21 cellular contexts compared by ENCODE assay signal in genomic region chr20:7123457-7123856, GRCh38.
"Had no signal": no experiment of that assay in that cellular context is flagged by ENCODE, and none has a peak within 500 bp of the region (broad histone marks: within the 10 kb centered on the region; RNA-seq: fewer than 3 reads in every experiment).

No MANE protein-coding gene starts in this region.

- H3K4me1 ChIP-seq: esophagus squamous epithelium, gastrocnemius medialis, vagina had no signal

- ATAC-seq: activated CD8-positive, alpha-beta T cell treated with anti-CD3 and anti-CD28 coated beads, Interleukin-2, amount 10 ng/mL, durations not matched to agents 7 days and 5 days; activated naive CD4-positive, alpha-beta T cell treated with anti-CD3 and anti-CD28 coated beads, Interleukin-2, amount 50 U/mL, for 72 hours; activated T-helper 17 cell treated with anti-CD3 and anti-CD28 coated beads, Interleukin-2, amount 50 U/mL, for 72 hours; gastrocnemius medialis; natural killer cell had no signal

- H3K4me1 Mint-ChIP-seq: activated T-helper 17 cell treated with anti-CD3 and anti-CD28 coated beads, Interleukin-2, amount 50 U/mL, for 72 hours; central memory CD8-positive, alpha-beta T cell; natural killer cell had no signal

- H3K9me3 Mint-ChIP-seq: natural killer cell, type B pancreatic cell had no signal

- H3K27me3 Mint-ChIP-seq: activated T-helper 17 cell treated with anti-CD3 and anti-CD28 coated beads, Interleukin-2, amount 50 U/mL, for 72 hours; central memory CD8-positive, alpha-beta T cell; type B pancreatic cell had no signal

- H3K36me3 Mint-ChIP-seq: activated naive CD4-positive, alpha-beta T cell treated with anti-CD3 and anti-CD28 coated beads, Interleukin-2, amount 50 U/mL, for 72 hours; natural killer cell; type B pancreatic cell had no signal

- H3K27ac ChIP-seq: brain microvascular endothelial cell, esophagus squamous epithelium, gastrocnemius medialis, thoracic aorta, vagina had no signal

- H3K4me3 ChIP-seq: esophagus squamous epithelium, gastrocnemius medialis, thoracic aorta, vagina had no signal

- DNase-seq: activated CD4-positive, alpha-beta T cell treated with anti-CD3 and anti-CD28 coated beads for 1 hour; activated CD4-positive, alpha-beta T cell treated with anti-CD3 and anti-CD28 coated beads, Interleukin-2, amount 50 U/mL, for 1 hour; activated CD8-positive, alpha-beta T cell treated with anti-CD3 and anti-CD28 coated beads, Interleukin-2, amount 10 ng/mL, durations not matched to agents 7 days and 5 days; aorta; brain microvascular endothelial cell; endodermal cell; esophagus squamous epithelium; gastrocnemius medialis; head of caudate nucleus; natural killer cell; retina; stimulated activated CD4-positive, alpha-beta T cell treated with anti-CD3 and anti-CD28 coated beads, Interleukin-4, amount 100 ng/mL, for 24 hours; stimulated activated naive CD4-positive, alpha-beta T cell treated with Interleukin-2 at 50 U/mL for 16 hours; T-helper 9 cell had no signal

- H3K4me3 Mint-ChIP-seq: activated CD8-positive, alpha-beta T cell treated with anti-CD3 and anti-CD28 coated beads, Interleukin-2, amount 10 ng/mL, durations not matched to agents 7 days and 5 days; activated T-helper 17 cell treated with anti-CD3 and anti-CD28 coated beads, Interleukin-2, amount 50 U/mL, for 72 hours; central memory CD8-positive, alpha-beta T cell; endodermal cell; natural killer cell; type B pancreatic cell had no signal

- H3K27me3 ChIP-seq: brain microvascular endothelial cell, esophagus squamous epithelium, gastrocnemius medialis, vagina had no signal

- H3K36me3 ChIP-seq: brain microvascular endothelial cell, esophagus squamous epithelium, gastrocnemius medialis, thoracic aorta, vagina had no signal

- H3K27ac Mint-ChIP-seq: activated CD8-positive, alpha-beta T cell treated with anti-CD3 and anti-CD28 coated beads, Interleukin-2, amount 10 ng/mL, durations not matched to agents 7 days and 5 days; activated naive CD4-positive, alpha-beta T cell treated with anti-CD3 and anti-CD28 coated beads, Interleukin-2, amount 50 U/mL, for 72 hours; activated T-helper 17 cell treated with anti-CD3 and anti-CD28 coated beads, Interleukin-2, amount 50 U/mL, for 72 hours; endodermal cell; natural killer cell; progenitor cell of endocrine pancreas; type B pancreatic cell had no signal
